Comparison of ENCODE assay signal across 37 cellular contexts in the genomic region with DNA sequence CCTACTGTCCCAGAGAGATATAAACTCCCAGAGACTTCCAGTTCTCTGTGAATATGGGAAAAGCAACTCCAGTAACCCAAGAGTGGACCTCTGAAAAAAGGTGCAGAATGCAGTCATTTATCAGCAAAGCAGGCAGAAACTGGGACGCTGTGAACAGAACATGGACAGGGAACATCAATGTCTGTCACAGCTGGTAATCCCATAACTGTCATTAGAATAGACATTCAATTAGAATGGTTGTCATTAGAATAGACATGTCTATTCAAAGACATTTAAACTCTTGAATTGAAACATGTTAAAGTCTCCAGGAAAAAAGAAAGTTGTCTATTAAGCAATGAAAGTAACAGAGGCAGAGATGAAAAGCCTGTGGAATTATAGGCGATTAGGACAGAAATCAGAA.
"Had no signal": no experiment of that assay in that cellular context is flagged by ENCODE, and none has a peak within 500 bp of the region (broad histone marks: within the 10 kb centered on the region; RNA-seq: fewer than 3 reads in every experiment).

No MANE protein-coding gene starts in this region.

- H3K27ac Mint-ChIP-seq: activated naive CD4-positive, alpha-beta T cell treated with anti-CD3 and anti-CD28 coated beads for 36 hours; activated naive CD4-positive, alpha-beta T cell treated with anti-CD3 and anti-CD28 coated beads, Interleukin-2, amount 10 ng/mL, durations not matched to agents 7 days and 5 days; activated naive CD4-positive, alpha-beta T cell treated with anti-CD3 and anti-CD28 coated beads, Interleukin-2, amount 50 U/mL, for 24 hours; activated naive CD4-positive, alpha-beta T cell treated with anti-CD3 and anti-CD28 coated beads, Interleukin-2, amount 50 U/mL, for 72 hours; activated naive CD8-positive, alpha-beta T cell; activated naive CD8-positive, alpha-beta T cell treated with anti-CD3 and anti-CD28 coated beads for 36 hours; activated naive CD8-positive, alpha-beta T cell treated with anti-CD3 and anti-CD28 coated beads, Interleukin-2, amount 10 ng/mL, durations not matched to agents 7 days and 5 days; activated naive CD8-positive, alpha-beta T cell treated with anti-CD3 and anti-CD28 coated beads, Interleukin-2, amount 50 U/mL, for 24 hours; activated T-cell treated with anti-CD3 and anti-CD28 coated beads, Interleukin-2, amount 50 U/mL, for 24 hours; activated T-cell treated with anti-CD3 and anti-CD28 coated beads, Interleukin-2, amount 50 U/mL, for 72 hours; activated T-helper 1 cell treated with anti-CD3 and anti-CD28 coated beads, Interleukin-12 subunit alpha, Interleukin-12 subunit beta, Interleukin-2, Interleukin-4 antibody, amounts not matched to agents 30 ng/mL and 10 ng/mL and 1 ng/mL, durations not matched to agents 14 hours and 24 hours and 36 hours; activated T-helper 2 cell treated with anti-CD3 and anti-CD28 coated beads, Interferon-gamma antibody, Interleukin-2, Interleukin-4, amounts not matched to agents 10 μg/mL and 5 μg/mL and 100 μg/mL, durations not matched to agents 14 hours and 24 hours and 36 hours; brain had no signal

- H3K4me3 ChIP-seq: adrenal gland, ascending aorta, body of pancreas, breast epithelium, cardiac muscle cell had no signal

- H3K9me3 ChIP-seq: adrenal gland, body of pancreas, breast epithelium had no signal

- DNase-seq: activated effector memory CD4-positive, alpha-beta T cell treated with anti-CD3 and anti-CD28 coated beads, Interleukin-2, amount 50 U/mL, for 16 hours; activated effector memory CD4-positive, alpha-beta T cell treated with Interleukin-2 at 50 U/mL for 16 hours; activated gamma-delta T cell; activated gamma-delta T cell treated with Interleukin-2 at 50 U/mL for 16 hours; activated naive CD4-positive, alpha-beta T cell; activated naive CD4-positive, alpha-beta T cell treated with anti-CD3 and anti-CD28 coated beads for 36 hours; activated naive CD4-positive, alpha-beta T cell treated with anti-CD3 and anti-CD28 coated beads, Interleukin-2, amount 10 ng/mL, durations not matched to agents 7 days and 5 days; activated naive CD4-positive, alpha-beta T cell treated with anti-CD3 and anti-CD28 coated beads, Interleukin-2, amount 50 U/mL, for 16 hours; activated naive CD4-positive, alpha-beta T cell treated with Interleukin-2 at 50 U/mL for 16 hours; activated naive CD8-positive, alpha-beta T cell treated with anti-CD3 and anti-CD28 coated beads for 36 hours; activated naive CD8-positive, alpha-beta T cell treated with anti-CD3 and anti-CD28 coated beads, Interleukin-2, amount 10 ng/mL, durations not matched to agents 7 days and 5 days; activated naive CD8-positive, alpha-beta T cell treated with anti-CD3 and anti-CD28 coated beads, Interleukin-2, amount 50 U/mL, for 24 hours; activated T-cell treated with anti-CD3 and anti-CD28 coated beads, Interleukin-2, amount 50 U/mL, for 1 hour; activated T-cell treated with anti-CD3 and anti-CD28 coated beads, Interleukin-2, amount 50 U/mL, for 24 hours; activated T-cell treated with anti-CD3 and anti-CD28 coated beads, Interleukin-2, amount 50 U/mL, for 4 hours; activated T-cell treated with anti-CD3 and anti-CD28 coated beads, Interleukin-2, amount 50 U/mL, for 48 hours; activated T-cell treated with anti-CD3 and anti-CD28 coated beads, Interleukin-2, amount 50 U/mL, for 72 hours; adrenal gland; amniotic stem cell; amygdala; anterior cingulate cortex; aorta; body of pancreas; brain microvascular endothelial cell; caudate nucleus; central memory CD4-positive, alpha-beta T cell; cerebellar nuclear complex had no signal

- H3K27ac ChIP-seq: adrenal gland, ascending aorta, body of pancreas, brain microvascular endothelial cell, breast epithelium, cardiac muscle cell had no signal

- H3K4me1 Mint-ChIP-seq: activated naive CD4-positive, alpha-beta T cell treated with anti-CD3 and anti-CD28 coated beads, Interleukin-2, amount 10 ng/mL, durations not matched to agents 7 days and 5 days; activated naive CD4-positive, alpha-beta T cell treated with anti-CD3 and anti-CD28 coated beads, Interleukin-2, amount 50 U/mL, for 24 hours; activated naive CD8-positive, alpha-beta T cell treated with anti-CD3 and anti-CD28 coated beads for 36 hours; activated naive CD8-positive, alpha-beta T cell treated with anti-CD3 and anti-CD28 coated beads, Interleukin-2, amount 10 ng/mL, durations not matched to agents 7 days and 5 days; activated naive CD8-positive, alpha-beta T cell treated with anti-CD3 and anti-CD28 coated beads, Interleukin-2, amount 50 U/mL, for 24 hours; central memory CD8-positive, alpha-beta T cell had no signal

- H3K9me3 Mint-ChIP-seq: activated naive CD4-positive, alpha-beta T cell treated with anti-CD3 and anti-CD28 coated beads, Interleukin-2, amount 50 U/mL, for 24 hours; activated naive CD8-positive, alpha-beta T cell treated with anti-CD3 and anti-CD28 coated beads for 36 hours; activated naive CD8-positive, alpha-beta T cell treated with anti-CD3 and anti-CD28 coated beads, Interleukin-2, amount 50 U/mL, for 24 hours had no signal

- H3K27me3 Mint-ChIP-seq: activated naive CD4-positive, alpha-beta T cell treated with anti-CD3 and anti-CD28 coated beads, Interleukin-2, amount 10 ng/mL, durations not matched to agents 7 days and 5 days; activated naive CD4-positive, alpha-beta T cell treated with anti-CD3 and anti-CD28 coated beads, Interleukin-2, amount 50 U/mL, for 24 hours; activated naive CD8-positive, alpha-beta T cell; activated naive CD8-positive, alpha-beta T cell treated with anti-CD3 and anti-CD28 coated beads for 36 hours; activated naive CD8-positive, alpha-beta T cell treated with anti-CD3 and anti-CD28 coated beads, Interleukin-2, amount 10 ng/mL, durations not matched to agents 7 days and 5 days; activated naive CD8-positive, alpha-beta T cell treated with anti-CD3 and anti-CD28 coated beads, Interleukin-2, amount 50 U/mL, for 24 hours; activated T-cell treated with anti-CD3 and anti-CD28 coated beads, Interleukin-2, amount 50 U/mL, for 24 hours; central memory CD8-positive, alpha-beta T cell had no signal

- H3K36me3 ChIP-seq: adrenal gland, ascending aorta, brain microvascular endothelial cell, breast epithelium, cardiac muscle cell had no signal

- H3K27me3 ChIP-seq: adrenal gland, ascending aorta, body of pancreas, brain microvascular endothelial cell, breast epithelium, cardiac muscle cell had no signal

- H3K36me3 Mint-ChIP-seq: activated naive CD4-positive, alpha-beta T cell treated with anti-CD3 and anti-CD28 coated beads, Interleukin-2, amount 10 ng/mL, durations not matched to agents 7 days and 5 days; activated naive CD4-positive, alpha-beta T cell treated with anti-CD3 and anti-CD28 coated beads, Interleukin-2, amount 50 U/mL, for 24 hours; activated naive CD4-positive, alpha-beta T cell treated with anti-CD3 and anti-CD28 coated beads, Interleukin-2, amount 50 U/mL, for 72 hours; activated naive CD8-positive, alpha-beta T cell; activated naive CD8-positive, alpha-beta T cell treated with anti-CD3 and anti-CD28 coated beads for 36 hours; activated naive CD8-positive, alpha-beta T cell treated with anti-CD3 and anti-CD28 coated beads, Interleukin-2, amount 10 ng/mL, durations not matched to agents 7 days and 5 days; brain had no signal

- H3K4me1 ChIP-seq: adrenal gland, ascending aorta, body of pancreas, breast epithelium had no signal

- H3K4me3 Mint-ChIP-seq: activated naive CD4-positive, alpha-beta T cell treated with anti-CD3 and anti-CD28 coated beads for 36 hours; activated naive CD4-positive, alpha-beta T cell treated with anti-CD3 and anti-CD28 coated beads, Interleukin-2, amount 10 ng/mL, durations not matched to agents 7 days and 5 days; activated naive CD4-positive, alpha-beta T cell treated with anti-CD3 and anti-CD28 coated beads, Interleukin-2, amount 50 U/mL, for 24 hours; activated naive CD8-positive, alpha-beta T cell; activated naive CD8-positive, alpha-beta T cell treated with anti-CD3 and anti-CD28 coated beads for 36 hours; activated naive CD8-positive, alpha-beta T cell treated with anti-CD3 and anti-CD28 coated beads, Interleukin-2, amount 10 ng/mL, durations not matched to agents 7 days and 5 days; activated naive CD8-positive, alpha-beta T cell treated with anti-CD3 and anti-CD28 coated beads, Interleukin-2, amount 50 U/mL, for 24 hours; activated T-cell treated with anti-CD3 and anti-CD28 coated beads, Interleukin-2, amount 50 U/mL, for 24 hours; activated T-cell treated with anti-CD3 and anti-CD28 coated beads, Interleukin-2, amount 50 U/mL, for 4 hours; activated T-cell treated with anti-CD3 and anti-CD28 coated beads, Interleukin-2, amount 50 U/mL, for 72 hours; activated T-helper 1 cell treated with anti-CD3 and anti-CD28 coated beads, Interleukin-12 subunit alpha, Interleukin-12 subunit beta, Interleukin-2, Interleukin-4 antibody, amounts not matched to agents 30 ng/mL and 10 ng/mL and 1 ng/mL, durations not matched to agents 14 hours and 24 hours and 36 hours; brain; central memory CD8-positive, alpha-beta T cell had no signal

- ATAC-seq: activated naive CD4-positive, alpha-beta T cell treated with anti-CD3 and anti-CD28 coated beads, Interleukin-2, amount 50 U/mL, for 72 hours; activated naive CD8-positive, alpha-beta T cell treated with anti-CD3 and anti-CD28 coated beads, Interleukin-2, amount 50 U/mL, for 24 hours; activated T-cell treated with anti-CD3 and anti-CD28 coated beads, Interleukin-2, amount 50 U/mL, for 4 hours; activated T-cell treated with anti-CD3 and anti-CD28 coated beads, Interleukin-2, amount 50 U/mL, for 72 hours; body of pancreas had no signal
